13 cellular contexts compared by ENCODE assay signal in the genomic region with DNA sequence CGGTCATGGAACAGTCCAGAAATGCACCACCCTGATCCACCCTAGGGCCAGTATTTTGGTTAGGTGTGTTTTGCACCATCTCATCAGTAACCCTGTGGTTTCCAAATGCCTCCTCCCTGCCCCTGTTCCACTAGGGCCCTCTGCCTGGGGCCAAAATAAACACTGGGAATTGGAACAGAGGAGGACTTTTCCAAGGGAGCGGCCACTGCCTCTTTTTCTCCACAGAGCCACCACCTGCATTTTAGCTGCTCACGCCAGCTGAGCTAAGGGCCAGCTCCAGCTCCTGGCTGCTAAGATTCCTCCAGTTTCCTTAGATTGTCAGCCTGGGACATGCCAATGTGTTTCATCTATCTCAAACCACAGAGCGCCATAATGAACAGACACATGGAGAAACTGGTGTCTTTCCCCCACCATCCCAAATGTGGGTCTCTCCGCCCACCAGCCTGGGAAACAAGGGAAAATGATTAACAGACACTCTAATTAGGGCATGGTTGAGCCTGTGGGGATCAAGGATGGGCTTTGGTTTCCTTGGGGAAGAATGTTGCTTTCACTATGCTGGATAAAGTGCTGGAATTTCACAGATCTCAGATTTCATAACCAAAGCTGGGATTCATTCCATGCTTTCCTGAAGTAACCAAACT. TPM values are rescaled to one million over a fixed set of nuclear protein-coding genes. Genes with fewer than 3 reads are reported as not detected.
DNase-seq lines count a peak whose midpoint lies in the region; ATAC-seq, FAIRE-seq and TF ChIP-seq lines count a peak whose summit lies in the region.
"Had no signal": no experiment of that assay in that cellular context is flagged by ENCODE, and none has a peak within 500 bp of the region (broad histone marks: within the 10 kb centered on the region; RNA-seq: fewer than 3 reads in every experiment).

No MANE protein-coding gene starts in this region.

- no peak for TF ChIP-seq CTCF in psoas muscle (IDR thresholded peaks at IDR 0.05)

- H3K9me3 ChIP-seq in psoas muscle: no peaks in the 10 kb centered on the region

- H3K36me3 ChIP-seq in psoas muscle (ENCODE audit: insufficient read depth in 1 of 2, low read depth in 1 of 2): no peaks in the 10 kb centered on the region

- in situ Hi-C loops in Caki2 (cut with HindIII; ENCODE audit: low pct_unique_long_range_greater_than_20kb, low sequenced_read_pairs): no loop called here

- H3K27ac ChIP-seq in psoas muscle: peak overlapping the region; percentile 10

- peaks cover 34% of the 10 kb centered on the region for H3K4me1 ChIP-seq in psoas muscle

- H3K36me3 Mint-ChIP-seq in immature natural killer cell: no peaks in the 10 kb centered on the region
- H3K36me3 Mint-ChIP-seq: activated naive CD4-positive, alpha-beta T cell treated with anti-CD3 and anti-CD28 coated beads, Interleukin-2, amount 50 U/mL, for 24 hours; stimulated activated naive B cell treated with anti-CD40 and anti-IgM and Interleukin-4, amounts not matched to agents 10 μg/mL and 1 μg/mL and 100 μg/mL, for 72 hours had no signal

- no peaks in the 10 kb centered on the region for H3K4me1 Mint-ChIP-seq in immature natural killer cell
- H3K4me1 Mint-ChIP-seq: activated naive CD4-positive, alpha-beta T cell treated with anti-CD3 and anti-CD28 coated beads, Interleukin-2, amount 50 U/mL, for 24 hours; stimulated activated naive B cell treated with anti-CD40 and anti-IgM and Interleukin-4, amounts not matched to agents 10 μg/mL and 1 μg/mL and 100 μg/mL, for 72 hours had no signal

- ATAC-seq in Right ventricle myocardium superior (ENCODE audit: poor library complexity): peak; percentile 55
- no peak for ATAC-seq in psoas muscle
- ATAC-seq: stimulated activated naive B cell treated with anti-CD40 and anti-IgM and Interleukin-4, amounts not matched to agents 10 μg/mL and 1 μg/mL and 100 μg/mL, for 72 hours had no signal

- no peak overlapping the region for H3K27ac Mint-ChIP-seq in immature natural killer cell
- H3K27ac Mint-ChIP-seq: activated naive CD4-positive, alpha-beta T cell treated with anti-CD3 and anti-CD28 coated beads, Interleukin-2, amount 50 U/mL, for 24 hours; CD4-positive, alpha-beta T cell; stimulated activated naive B cell treated with anti-CD40 and anti-IgM and Interleukin-4, amounts not matched to agents 10 μg/mL and 1 μg/mL and 100 μg/mL, for 72 hours had no signal

- FAIRE-seq in frontal cortex (lab: Jason Lieb, UNC): no peak

- H3K9me3 Mint-ChIP-seq in immature natural killer cell: no peaks in the 10 kb centered on the region
- H3K9me3 Mint-ChIP-seq: activated naive CD4-positive, alpha-beta T cell treated with anti-CD3 and anti-CD28 coated beads, Interleukin-2, amount 50 U/mL, for 24 hours; CD4-positive, alpha-beta T cell; stimulated activated naive B cell treated with anti-CD40 and anti-IgM and Interleukin-4, amounts not matched to agents 10 μg/mL and 1 μg/mL and 100 μg/mL, for 72 hours had no signal

- peak; percentile 28 for DNase-seq in Caki2 (ENCODE audit: low read depth)
- DNase-seq in amniotic epithelial cell (ENCODE audit: low read depth): peak; percentile 74
- no peak for DNase-seq in Right ventricle myocardium superior
- peak in 1 of 2 donors; percentile 52 for DNase-seq in psoas muscle
- no peak for DNase-seq in COR-L47 (lab: John Stamatoyannopoulos, UW)
- DNase-seq in SIG-M5 treated with dmso at 0.1 percent for 504 hours (lab: John Stamatoyannopoulos, UW; ENCODE audit: unreplicated experiment): no peak
- no peak for DNase-seq in immature natural killer cell
- no peak for DNase-seq in frontal cortex (ENCODE audit: low spot score in 2 of 2)
- DNase-seq: CD4-positive, alpha-beta T cell; erythroblast; NCI-H226; stimulated activated naive B cell treated with anti-CD40 and anti-IgM and Interleukin-4, amounts not matched to agents 10 μg/mL and 1 μg/mL and 100 μg/mL, for 72 hours had no signal

- no peak overlapping the region for H3K4me3 ChIP-seq in psoas muscle

- no peaks in the 10 kb centered on the region for H3K27me3 ChIP-seq in psoas muscle (ENCODE audit: insufficient read depth in 3 of 3, low read length in 2 of 3)

- whole genome bisulfite sequencing in psoas muscle, 3 donors: 79 to 86% (median 85%) methylated on average over 5 of the region's 5 CpGs

- intact Hi-C loops in Right ventricle myocardium superior (cut with DNase I): no loop called here
- intact Hi-C loops in psoas muscle (cut with DNase I): loop anchor here in 1 of 2 donors (5.0 kb wide), 1 partner anchor 152 kb away; no protein-coding TSS in a partner anchor

- H3K4me3 Mint-ChIP-seq in immature natural killer cell: no peak overlapping the region
- H3K4me3 Mint-ChIP-seq: activated naive CD4-positive, alpha-beta T cell treated with anti-CD3 and anti-CD28 coated beads, Interleukin-2, amount 50 U/mL, for 24 hours; CD4-positive, alpha-beta T cell; stimulated activated naive B cell treated with anti-CD40 and anti-IgM and Interleukin-4, amounts not matched to agents 10 μg/mL and 1 μg/mL and 100 μg/mL, for 72 hours had no signal

- H3K27me3 Mint-ChIP-seq in immature natural killer cell (ENCODE audit: low read depth in 3 of 3): peaks cover 2 to 6% (median 3%) of the 10 kb centered on the region in 3 donors
- H3K27me3 Mint-ChIP-seq: activated naive CD4-positive, alpha-beta T cell treated with anti-CD3 and anti-CD28 coated beads, Interleukin-2, amount 50 U/mL, for 24 hours; CD4-positive, alpha-beta T cell had no signal

RNA-seq across cellular contexts. Expression of gene ASB13, which starts 52.2 kb away (rescaled TPM):
- total RNA-seq in Caki2 (2014; rRNA removed; shearing (Covaris generic); ENCODE audit: low replicate concordance): 21.4 and 28.8 TPM in 2 replicates
- total RNA-seq in Right ventricle myocardium superior (15.2 TPM), psoas muscle (10 to 100 TPM; 13.0 to 20.8 (median 15.5) TPM), frontal cortex (18.8 TPM)
- polyA plus RNA-seq in psoas muscle (10 to 100 TPM in 2 of 3 donors, 1 to 10 TPM in 1; 9.8 to 18.3 (median 11.4) TPM), immature natural killer cell (1 to 10 TPM in 2 of 3 donors, not detected in 1; 2.8 to 4.1 TPM)

Comparison
In these comparisons a context has a peak if more than half of its experiments do, and no peak if none do; other contexts are left out.
1. DNase-seq: peak in Caki2 (single experiment) and amniotic epithelial cell (single experiment); none in Right ventricle myocardium superior (single experiment), COR-L47 (single experiment), SIG-M5 treated with dmso at 0.1 percent for 504 hours (single experiment), immature natural killer cell (0 of 3) and frontal cortex (0 of 2).